8 cellular contexts compared by ENCODE assay signal in the genomic region with DNA sequence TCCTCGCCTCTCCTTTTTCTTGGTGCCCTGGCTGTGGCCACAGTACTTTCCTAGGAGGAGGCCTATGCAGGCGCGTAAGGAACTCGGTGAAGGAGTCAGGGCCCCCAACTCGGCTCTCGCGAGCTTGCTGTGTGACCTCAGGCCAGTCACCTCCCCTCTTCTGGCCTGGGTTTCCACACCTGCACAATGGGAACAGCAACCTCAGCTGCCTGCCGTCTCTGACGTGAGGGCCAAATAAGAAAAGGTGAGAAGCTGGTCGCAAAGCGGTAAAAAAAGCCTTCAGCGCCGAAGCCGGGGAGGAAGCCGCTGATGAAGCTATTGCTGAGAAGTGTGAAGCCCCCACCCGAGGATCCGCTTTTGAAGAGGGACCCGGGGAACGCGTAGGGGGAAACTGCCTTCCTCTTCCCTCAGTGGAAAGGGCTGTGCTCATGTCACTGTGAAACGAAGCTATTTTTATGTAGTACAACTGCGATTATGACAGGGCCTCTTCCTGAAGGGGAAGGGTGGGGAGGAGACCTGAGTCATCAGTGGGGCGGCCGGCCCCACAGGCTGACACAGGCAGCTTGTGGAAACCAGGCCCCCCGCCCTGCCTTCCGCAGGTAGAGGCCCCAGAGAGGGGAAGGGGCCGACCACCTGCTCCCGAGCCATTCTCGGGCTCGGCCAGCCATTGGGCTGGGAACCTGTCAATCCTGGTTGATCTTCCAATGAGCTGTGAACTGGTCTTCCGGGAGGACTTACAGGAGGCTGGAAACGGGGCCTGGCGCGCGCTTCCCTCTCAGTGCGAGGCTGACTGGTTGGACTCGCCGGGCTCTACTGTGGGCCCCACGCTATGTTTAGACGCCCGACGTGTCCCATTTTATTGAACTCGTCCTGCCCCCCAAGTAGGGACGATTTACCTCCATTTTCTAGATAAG. TPM values are rescaled to one million over a fixed set of nuclear protein-coding genes. Genes with fewer than 3 reads are reported as not detected.
DNase-seq lines count a peak whose midpoint lies in the region; ATAC-seq and TF ChIP-seq lines count a peak whose summit lies in the region.

No MANE protein-coding gene starts in this region.

- H3K9me3 ChIP-seq in A673 (ENCODE audit: low read depth, low read length, poor library complexity, severe bottlenecking) (no peaks in the 10 kb centered on the region), RWPE2 (ENCODE audit: severe bottlenecking) (no peaks in the 10 kb centered on the region), neutrophil (no peaks in the 10 kb centered on the region)

- peak; percentile 69 for ATAC-seq in GM18909 (IDR thresholded peaks at IDR 0.05; ENCODE audit: poor library complexity, unreplicated experiment)
- ATAC-seq in HG03159 (IDR thresholded peaks at IDR 0.05; ENCODE audit: unreplicated experiment): peak; percentile 53
- peak; percentile 94 for ATAC-seq in RWPE2 (ENCODE audit: low read depth)

- DNase-seq in A673 (ENCODE audit: low spot score) (peak; percentile 35), RWPE2 (ENCODE audit: low spot score) (peak; percentile 99), globus pallidus (ENCODE audit: low spot score) (peak; percentile 92), stromal cell of bone marrow (ENCODE audit: low read depth) (peak; percentile 88)
- DNase-seq in activated naive CD4-positive, alpha-beta T cell treated with Interleukin-2 at 50 U/mL for 16 hours: peak; percentile 97

- no peaks in the 10 kb centered on the region for H3K36me3 ChIP-seq in A673 (ENCODE audit: insufficient read depth, low read length, poor library complexity, severe bottlenecking)
- H3K36me3 ChIP-seq in RWPE2 (ENCODE audit: low read depth): no peaks in the 10 kb centered on the region
- H3K36me3 ChIP-seq in neutrophil: no peaks in the 10 kb centered on the region

- H3K27me3 ChIP-seq in A673 (replicated peaks; ENCODE audit: insufficient read depth, low read depth, low read length, poor library complexity) (no peaks in the 10 kb centered on the region), RWPE2 (ENCODE audit: insufficient read depth, poor library complexity, severe bottlenecking) (no peaks in the 10 kb centered on the region), neutrophil (no peaks in the 10 kb centered on the region)

- CTCF ChIA-PET in A673 (lab: Charles Lee): no interaction called here

- H3K4me1 ChIP-seq in A673 (ENCODE audit: insufficient read depth, low read length, poor library complexity, severe bottlenecking) (peaks cover 29% of the 10 kb centered on the region), RWPE2 (ENCODE audit: insufficient read depth, poor library complexity, severe bottlenecking) (peaks cover 31% of the 10 kb centered on the region), neutrophil (ENCODE audit: control insufficient read depth in 1 of 2, insufficient read depth in 1 of 2, low read depth in 1 of 2, low read length in 1 of 2) (peaks cover 72 to 75% of the 10 kb centered on the region in 2 experiments)

- intact Hi-C loops in A673 (cut with micrococcal nuclease; ENCODE audit: unreplicated experiment): no loop called here

- no peak for TF ChIP-seq CTCF in A673 (conservative IDR thresholded peaks at IDR 0.05; ENCODE audit: low read depth, low read length)
- TF ChIP-seq CTCF in RWPE2 (IDR thresholded peaks at IDR 0.05; ENCODE audit: poor library complexity, severe bottlenecking): no peak
- TF ChIP-seq CTCF in neutrophil (IDR thresholded peaks at IDR 0.05): peak; percentile 31

- BruUV-seq in A673 (replicated peaks; lab: Mats Ljungman, UMichigan): no TSS peak

- H3K27ac ChIP-seq in A673 (ENCODE audit: low read depth, low read length, poor library complexity, severe bottlenecking): no peak overlapping the region
- peak overlapping the region; percentile 30 for H3K27ac ChIP-seq in RWPE2 (ENCODE audit: poor library complexity, severe bottlenecking)
- H3K27ac ChIP-seq in neutrophil: peak overlapping the region; percentile 97

- H3K4me3 ChIP-seq in A673 (ENCODE audit: low read depth, low read length, poor library complexity, severe bottlenecking) (no peak overlapping the region), RWPE2 (ENCODE audit: severe bottlenecking) (peak overlapping the region; percentile 10), neutrophil (ENCODE audit: low read depth in 1 of 2, low read length in 1 of 2) (peak overlapping the region; percentile 62 to 67)

- POLR2A ChIA-PET in A673 (lab: Charles Lee; ENCODE audit: low non-redundant PET): interaction anchor here (0.6 kb wide), 1 partner anchor 51 kb away, joined by 3 read pairs; no protein-coding TSS in a partner anchor

RNA-seq across cellular contexts. Expression of a gene that starts 18.0 kb away (rescaled TPM):
- 2.3 and 3.5 TPM in 2 replicates for total RNA-seq in A673 (2021)

RNA-seq across cellular contexts. Expression of a gene that starts 52.0 kb away (rescaled TPM):
- 7.7 and 8.9 TPM in 2 replicates for total RNA-seq in A673 (2021)

Comparison
In these comparisons a context has a peak if more than half of its experiments do, and no peak if none do; other contexts are left out.
1. DNase-seq: peak in every context shown above with its lines; median percentile 99 in RWPE2; 97 in activated naive CD4-positive, alpha-beta T cell treated with Interleukin-2 at 50 U/mL for 16 hours; 92 in globus pallidus; 88 in stromal cell of bone marrow; 35 in A673.